Comparison of ENCODE assay signal across 18 cellular contexts in genomic region chr1:171185064-171185463, GRCh38. TPM values are rescaled to one million over a fixed set of nuclear protein-coding genes. Genes with fewer than 3 reads are reported as not detected.
DNase-seq lines count a peak whose midpoint lies in the region; ATAC-seq and TF ChIP-seq lines count a peak whose summit lies in the region.
"Had no signal": no experiment of that assay in that cellular context is flagged by ENCODE, and none has a peak within 500 bp of the region (broad histone marks: within the 10 kb centered on the region; RNA-seq: fewer than 3 reads in every experiment).

TSS of gene FMO2 (plus strand) at chr1:171185300. CDS start at chr1:171185714, 414 bp downstream.

- no peak for TF ChIP-seq CTCF in ascending aorta (IDR thresholded peaks at IDR 0.05)
- TF ChIP-seq CTCF in omental fat pad (IDR thresholded peaks at IDR 0.05), result no peak
- no peak for TF ChIP-seq CTCF in tibial artery (IDR thresholded peaks at IDR 0.05)

- H3K27ac ChIP-seq in ascending aorta (peak within 1 kb of the TSS; percentile 74 to 83), tibial artery (peak within 1 kb of the TSS; percentile 57)
- H3K27ac ChIP-seq: SK-N-MC had no signal

- H3K9me3 ChIP-seq in ascending aorta (no peaks in the 10 kb centered on the region), tibial artery (no peaks in the 10 kb centered on the region)

- H3K4me1 ChIP-seq in ascending aorta (peaks cover 3% of the 10 kb centered on the region in 2 donors), tibial artery (peaks cover 0 to 29% (median 0%) of the 10 kb centered on the region in 4 donors)

- no peaks in the 10 kb centered on the region for H3K27me3 ChIP-seq in ascending aorta
- no peaks in the 10 kb centered on the region for H3K27me3 ChIP-seq in tibial artery

- intact Hi-C loops in ascending aorta (cut with DNase I) (no loop called here), Right ventricle myocardium superior (cut with DNase I) (loop anchor here (5.0 to 10.0 kb wide), 2 partner anchors 43 to 100 kb away; no protein-coding TSS in a partner anchor), tibial artery (cut with DNase I; ENCODE audit: low total_unique reads) (no loop called here), left colon (cut with DNase I, micrococcal nuclease) (no loop called here)

- no peaks in the 10 kb centered on the region for H3K36me3 ChIP-seq in ascending aorta
- H3K36me3 ChIP-seq in tibial artery, result no peaks in the 10 kb centered on the region

- ATAC-seq in Right ventricle myocardium superior (ENCODE audit: poor library complexity) (peak; percentile 75), omental fat pad (ENCODE audit: low FRiP score) (peak; percentile 54), left colon (no peak), HG03196 (IDR thresholded peaks at IDR 0.05; ENCODE audit: unreplicated experiment) (no peak)
- ATAC-seq: activated CD8-positive, alpha-beta T cell treated with anti-CD3 and anti-CD28 coated beads for 36 hours; activated T-helper 17 cell treated with anti-CD3 and anti-CD28 coated beads, Interleukin-2, amount 50 U/mL, for 72 hours had no signal

- H3K4me3 ChIP-seq in ascending aorta (peak within 1 kb of the TSS; percentile 54 to 58), tibial artery (peak within 1 kb of the TSS; percentile 49 to 50)
- H3K4me3 ChIP-seq: SK-N-MC had no signal

- DNase-seq in ascending aorta (ENCODE audit: low spot score in 2 of 2) (peak in 1 of 2 donors; percentile 71), Right ventricle myocardium superior (no peak), omental fat pad (ENCODE audit: low spot score) (no peak), tibial artery (peak in 1 of 2 donors; percentile 32), NCI-H128 (lab: John Stamatoyannopoulos, UW; ENCODE audit: unreplicated experiment) (no peak), left colon (no peak), AML-193 (lab: John Stamatoyannopoulos, UW) (no peak)
- DNase-seq: activated CD8-positive, alpha-beta T cell treated with anti-CD3 and anti-CD28 coated beads for 36 hours; HCEC 1CT; immature natural killer cell; NCI-H1436 treated with DMSO at 0.1 percent for 48 hours; NCI-H446 treated with DMSO at 0.1 percent for 48 hours; retina; stimulated activated CD4-positive, alpha-beta T cell treated with anti-CD3 and anti-CD28 coated beads, Interleukin-4, amount 100 ng/mL, for 24 hours had no signal

RNA-seq across cellular contexts. Expression of gene FMO2, which starts in this region (rescaled TPM):
- total RNA-seq in ascending aorta (90.3 TPM), Right ventricle myocardium superior (59.2 TPM), omental fat pad (100 to 1,000 TPM in 2 of 4 donors, 10 to 100 TPM in 2; 36.0 to 179 (median 89.4) TPM), left colon (1 to 10 TPM in 1 of 2 donors, under 1 TPM in 1; 0.76 to 1.4 TPM)
- total RNA-seq: activated CD8-positive, alpha-beta T cell treated with anti-CD3 and anti-CD28 coated beads for 36 hours; activated T-helper 17 cell treated with anti-CD3 and anti-CD28 coated beads, Interleukin-2, amount 50 U/mL, for 72 hours; OCI-LY7 had no signal

Comparison
In these comparisons a context has a peak if more than half of its experiments do, and no peak if none do; other contexts are left out.
1. RNA of gene FMO2 (total RNA-seq): 36.0 to 179 TPM in omental fat pad, 90.3 TPM in ascending aorta (single experiment) and 59.2 TPM in Right ventricle myocardium superior (single experiment); 0.76 to 1.4 TPM in left colon; every median in the first group is over 10 times any median in the second.
2. ATAC-seq: peak in Right ventricle myocardium superior (single experiment) and omental fat pad (single experiment); none in left colon (single experiment) and HG03196 (single experiment).